ENCODE assay signal across 33 cellular contexts in genomic region chr7:46757006-46757405, GRCh38.
"Had no signal": no experiment of that assay in that cellular context is flagged by ENCODE, and none has a peak within 500 bp of the region (broad histone marks: within the 10 kb centered on the region; RNA-seq: fewer than 3 reads in every experiment).

No MANE protein-coding gene starts in this region.

- H3K27ac Mint-ChIP-seq: immature natural killer cell; naive thymus-derived CD4-positive, alpha-beta T cell; nephron; stimulated activated naive B cell treated with anti-CD40 and anti-IgM and Interleukin-4, amounts not matched to agents 10 μg/mL and 1 μg/mL and 100 μg/mL, for 72 hours had no signal

- H3K27me3 ChIP-seq: left lung, pancreas, stomach, testis, thyroid gland, transverse colon, upper lobe of right lung had no signal

- H3K36me3 ChIP-seq: left lung, lower lobe of right lung, pancreas, prostate gland, stomach, thyroid gland, transverse colon, upper lobe of right lung had no signal

- H3K9me3 Mint-ChIP-seq: nephron had no signal

- H3K4me1 Mint-ChIP-seq: immature natural killer cell; naive thymus-derived CD4-positive, alpha-beta T cell; stimulated activated naive B cell treated with anti-CD40 and anti-IgM and Interleukin-4, amounts not matched to agents 10 μg/mL and 1 μg/mL and 100 μg/mL, for 72 hours had no signal

- DNase-seq: hypothalamus; immature natural killer cell; kidney; left colon; left lung; lower lobe of right lung; mammary epithelial cell; mesenchymal stem cell; midbrain; mucosa of descending colon; naive thymus-derived CD4-positive, alpha-beta T cell; nucleus accumbens; pancreas; posterior cingulate gyrus; retina; right cardiac atrium; stimulated activated CD4-positive, alpha-beta T cell treated with anti-CD3 and anti-CD28 coated beads, Interleukin-12 subunit alpha, Interleukin-12 subunit beta, amount 100 ng/mL, for 4 hours; stimulated activated CD4-positive, alpha-beta T cell treated with anti-CD3 and anti-CD28 coated beads, Interleukin-15, amount 100 ng/mL, for 24 hours; stimulated activated CD4-positive, alpha-beta T cell treated with anti-CD3 and anti-CD28 coated beads, Interleukin-2, amount 100 ng/mL, for 24 hours; stimulated activated CD4-positive, alpha-beta T cell treated with anti-CD3 and anti-CD28 coated beads, Interleukin-4, amount 100 ng/mL, for 1 hour; stimulated activated naive B cell treated with anti-CD40 and anti-IgM and Interleukin-4, amounts not matched to agents 10 μg/mL and 1 μg/mL and 100 μg/mL, for 72 hours; stimulated activated naive CD8-positive, alpha-beta T cell treated with anti-CD3 and anti-CD28 coated beads, Interleukin-15, Interleukin-2, amounts not matched to agents 100 U/mL and 50 U/mL, for 24 hours; stomach; testis; thyroid gland; transverse colon; upper lobe of right lung had no signal

- H3K9me3 ChIP-seq: left lung, lower lobe of right lung, mucosa of descending colon, pancreas, prostate gland, stomach, testis, thyroid gland, transverse colon, upper lobe of right lung had no signal

- H3K4me1 ChIP-seq: left lung, pancreas, prostate gland, testis, thyroid gland, upper lobe of right lung had no signal

- H3K4me3 Mint-ChIP-seq: immature natural killer cell; naive thymus-derived CD4-positive, alpha-beta T cell; nephron; neural crest cell; stimulated activated naive B cell treated with anti-CD40 and anti-IgM and Interleukin-4, amounts not matched to agents 10 μg/mL and 1 μg/mL and 100 μg/mL, for 72 hours had no signal

- FAIRE-seq: islet of Langerhans, kidney, pancreas had no signal

- H3K36me3 Mint-ChIP-seq: immature natural killer cell; naive thymus-derived CD4-positive, alpha-beta T cell; stimulated activated naive B cell treated with anti-CD40 and anti-IgM and Interleukin-4, amounts not matched to agents 10 μg/mL and 1 μg/mL and 100 μg/mL, for 72 hours had no signal

- H3K27ac ChIP-seq: left lung, lower lobe of right lung, pancreas, prostate gland, skin epidermis, stomach, testis, thyroid gland, transverse colon, upper lobe of right lung had no signal

- H3K4me3 ChIP-seq: left lung, lower lobe of right lung, mucosa of descending colon, pancreas, prostate gland, skin epidermis, stomach, testis, thyroid gland, transverse colon, upper lobe of right lung had no signal

- H3K27me3 Mint-ChIP-seq: naive thymus-derived CD4-positive, alpha-beta T cell; stimulated activated naive B cell treated with anti-CD40 and anti-IgM and Interleukin-4, amounts not matched to agents 10 μg/mL and 1 μg/mL and 100 μg/mL, for 72 hours had no signal

- ATAC-seq: left colon; left lung; lower lobe of right lung; mucosa of descending colon; naive thymus-derived CD4-positive, alpha-beta T cell; pancreas; right cardiac atrium; sciatic nerve; stimulated activated naive B cell treated with anti-CD40 and anti-IgM and Interleukin-4, amounts not matched to agents 10 μg/mL and 1 μg/mL and 100 μg/mL, for 72 hours; stimulated activated naive CD8-positive, alpha-beta T cell treated with anti-CD3 and anti-CD28 coated beads, Interleukin-15, Interleukin-2, amounts not matched to agents 100 U/mL and 50 U/mL, for 24 hours; upper lobe of right lung had no signal
